1 cellular context compared by ENCODE assay signal in genomic region chrX:119853449-119853848, GRCh38.
TF ChIP-seq lines count a peak whose summit lies in the region.

No MANE protein-coding gene starts in this region.

TF ChIP-seq in H1, 55 proteins besides CTCF, POLR2A, EP300 and RAD21:
- TF ChIP-seq TAF7 (optimal IDR thresholded peaks at IDR 0.05; ENCODE audit: borderline replicate concordance, low read depth, low read length): no peak
- no peak for TF ChIP-seq MAFK (IDR thresholded peaks at IDR 0.05; ENCODE audit: low read depth, low read length)
- no peak for TF ChIP-seq JUN (IDR thresholded peaks at IDR 0.05; ENCODE audit: low read depth, low read length)
- TF ChIP-seq JUND (IDR thresholded peaks at IDR 0.05; ENCODE audit: low read length): no peak
- TF ChIP-seq GABPA (IDR thresholded peaks at IDR 0.05; ENCODE audit: borderline replicate concordance, insufficient read depth, low read length): no peak
- no peak for TF ChIP-seq SP2 (IDR thresholded peaks at IDR 0.05; ENCODE audit: low read length)
- no peak for TF ChIP-seq TCF12 (IDR thresholded peaks at IDR 0.05; ENCODE audit: low read depth, low read length)
- TF ChIP-seq FOSL1 (IDR thresholded peaks at IDR 0.05; ENCODE audit: insufficient read depth, low read depth, low read length): no peak
- TF ChIP-seq NRF1 (IDR thresholded peaks at IDR 0.05; ENCODE audit: low read depth, low read length): no peak
- no peak for TF ChIP-seq RNF2 (IDR thresholded peaks at IDR 0.05; ENCODE audit: borderline replicate concordance, low read depth, low read length, missing control alignments, poor library complexity, severe bottlenecking)
- TF ChIP-seq, protein P1, sequence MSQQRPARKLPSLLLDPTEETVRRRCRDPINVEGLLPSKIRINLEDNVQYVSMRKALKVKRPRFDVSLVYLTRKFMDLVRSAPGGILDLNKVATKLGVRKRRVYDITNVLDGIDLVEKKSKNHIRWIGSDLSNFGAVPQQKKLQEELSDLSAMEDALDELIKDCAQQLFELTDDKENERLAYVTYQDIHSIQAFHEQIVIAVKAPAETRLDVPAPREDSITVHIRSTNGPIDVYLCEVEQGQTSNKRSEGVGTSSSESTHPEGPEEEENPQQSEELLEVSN (IDR thresholded peaks at IDR 0.05): no peak
- TF ChIP-seq NANOG (IDR thresholded peaks at IDR 0.05; ENCODE audit: insufficient read depth, low read depth, low read length, poor library complexity, severe bottlenecking): no peak
- no peak for TF ChIP-seq BACH1 (IDR thresholded peaks at IDR 0.05; ENCODE audit: low read length)
- TF ChIP-seq CTBP2 (IDR thresholded peaks at IDR 0.05; ENCODE audit: borderline replicate concordance, insufficient read depth, insufficient read length, low read length): no peak
- TF ChIP-seq POU5F1 (IDR thresholded peaks at IDR 0.05; ENCODE audit: low read depth, low read length): no peak
